ENCODE assay signal across 12 cellular contexts in genomic region chr7:101065162-101065561, GRCh38. TPM values are rescaled to one million over a fixed set of nuclear protein-coding genes. Genes with fewer than 3 reads are reported as not detected.
"Had no signal": no experiment of that assay in that cellular context is flagged by ENCODE, and none has a peak within 500 bp of the region (broad histone marks: within the 10 kb centered on the region; RNA-seq: fewer than 3 reads in every experiment).

No MANE protein-coding gene starts in this region.

RNA-seq across cellular contexts. Expression of gene MUC17, which starts 45.3 kb away (rescaled TPM):
- total RNA-seq: activated CD4-positive, alpha-beta memory T cell treated with anti-CD3 and anti-CD28 coated beads, Interleukin-2, amount 10 ng/mL, durations not matched to agents 7 days and 5 days; activated CD4-positive, alpha-beta T cell treated with anti-CD3 and anti-CD28 coated beads for 36 hours; activated CD4-positive, alpha-beta T cell treated with anti-CD3 and anti-CD28 coated beads, Interleukin-2, amount 10 ng/mL, durations not matched to agents 7 days and 5 days; activated CD8-positive, alpha-beta memory T cell treated with anti-CD3 and anti-CD28 coated beads, Interleukin-2, amount 10 ng/mL, durations not matched to agents 7 days and 5 days; activated CD8-positive, alpha-beta T cell treated with anti-CD3 and anti-CD28 coated beads, Interleukin-2, amount 10 ng/mL, durations not matched to agents 7 days and 5 days; activated naive CD8-positive, alpha-beta T cell treated with anti-CD3 and anti-CD28 coated beads, Interleukin-2, amount 10 ng/mL, durations not matched to agents 7 days and 5 days; activated T-helper 2 cell treated with anti-CD3 and anti-CD28 coated beads, Interferon-gamma antibody, Interleukin-2, Interleukin-4, amounts not matched to agents 10 μg/mL and 5 μg/mL and 100 μg/mL, durations not matched to agents 14 hours and 24 hours and 36 hours; ascending aorta; bronchial epithelial cell; cardiac muscle cell; T-cell; T-helper 1 cell treated with Interleukin-12 subunit alpha and Interleukin-12 subunit beta and Interleukin-4 antibody, amounts not matched to agents 30 ng/mL and 1 ng/mL, for 36 hours had no signal
- polyA plus RNA-seq: cardiac muscle cell had no signal
